Comparison of ENCODE assay signal across 28 cellular contexts in genomic region chr19:45070861-45071544, GRCh38. TPM values are rescaled to one million over a fixed set of nuclear protein-coding genes. Genes with fewer than 3 reads are reported as not detected.
DNase-seq lines count a peak whose midpoint lies in the region; ATAC-seq and TF ChIP-seq lines count a peak whose summit lies in the region.
"Had no signal": no experiment of that assay in that cellular context is flagged by ENCODE, and none has a peak within 500 bp of the region (broad histone marks: within the 10 kb centered on the region; RNA-seq: fewer than 3 reads in every experiment).

No MANE protein-coding gene starts in this region.

- CTCF ChIA-PET in GM10248 (lab: Yijun Ruan, JAX) = no interaction called here

- DNase-seq in activated naive CD4-positive, alpha-beta T cell treated with anti-CD3 and anti-CD28 coated beads, Interleukin-2, amount 50 U/mL, for 72 hours (ENCODE audit: low spot score in 2 of 2) = no peak
- DNase-seq in activated naive CD4-positive, alpha-beta T cell treated with anti-CD3 and anti-CD28 coated beads, Interleukin-2, amount 50 U/mL, for 16 hours = no peak
- DNase-seq in Karpas-422 (peak; percentile 60), GM10248 (ENCODE audit: extremely low spot score) (no peak)
- no peak for DNase-seq in stimulated activated naive B cell treated with anti-CD40 and anti-IgM and Interleukin-4, amounts not matched to agents 10 μg/mL and 1 μg/mL and 100 μg/mL, for 72 hours
- DNase-seq: activated CD4-positive, alpha-beta T cell treated with anti-CD3 and anti-CD28 coated beads for 4 hours; activated gamma-delta T cell; activated naive CD8-positive, alpha-beta T cell treated with anti-CD3 and anti-CD28 coated beads, Interleukin-2, amount 50 U/mL, for 24 hours; activated T-cell treated with anti-CD3 and anti-CD28 coated beads for 4 hours; Caco-2; cerebellar nuclear complex; DMS79 treated with DMSO at 0.1 percent for 48 hours; left ventricle myocardium superior; midbrain; natural killer cell; NCI-H1105 treated with DMSO at 0.1 percent for 48 hours; NCI-H1930; NCI-H524 treated with DMSO at 0.1 percent for 48 hours; retina; small intestine; stimulated activated naive CD8-positive, alpha-beta T cell treated with anti-CD3 and anti-CD28 coated beads, Interleukin-15, amount 100 ng/mL, for 72 hours; T-helper 2 cell; trophoblast cell had no signal

- peaks cover 9% of the 10 kb centered on the region for H3K36me3 ChIP-seq in Karpas-422 (ENCODE audit: insufficient read depth, low read length)

- H3K4me1 Mint-ChIP-seq in stimulated activated naive B cell treated with anti-CD40 and anti-IgM and Interleukin-4, amounts not matched to agents 10 μg/mL and 1 μg/mL and 100 μg/mL, for 72 hours = peaks cover 16 to 48% of the 10 kb centered on the region in 2 donors

- H2AFZ ChIP-seq in Karpas-422 (ENCODE audit: low read length) = no peak overlapping the region

- no peak overlapping the region for H3K4me2 ChIP-seq in Karpas-422 (ENCODE audit: low read depth, low read length, poor library complexity, severe bottlenecking)

- TF ChIP-seq CTCF in GM10248 (IDR thresholded peaks at IDR 0.05; ENCODE audit: control extremely low read depth, extremely low read depth, low read depth, missing control alignments) = no peak

- no peak overlapping the region for H3K4me3 ChIP-seq in Karpas-422 (ENCODE audit: low read length)

- POLR2A ChIA-PET in GM10248 (lab: Yijun Ruan, JAX) = no interaction called here

- no peaks in the 10 kb centered on the region for H3K9me2 ChIP-seq in Karpas-422 (replicated peaks; ENCODE audit: insufficient read depth, low read length)

- no peaks in the 10 kb centered on the region for H3K27me3 ChIP-seq in Karpas-422 (ENCODE audit: low read length)

- H3K9me3 ChIP-seq in Karpas-422 (ENCODE audit: low read length) = no peaks in the 10 kb centered on the region
- H3K9me3 ChIP-seq: Caco-2 had no signal

- no peak overlapping the region for H3K4me3 Mint-ChIP-seq in stimulated activated naive B cell treated with anti-CD40 and anti-IgM and Interleukin-4, amounts not matched to agents 10 μg/mL and 1 μg/mL and 100 μg/mL, for 72 hours
- H3K4me3 Mint-ChIP-seq: activated naive CD8-positive, alpha-beta T cell treated with anti-CD3 and anti-CD28 coated beads, Interleukin-2, amount 50 U/mL, for 24 hours; natural killer cell; stimulated activated naive CD8-positive, alpha-beta T cell treated with anti-CD3 and anti-CD28 coated beads, Interleukin-15, amount 100 ng/mL, for 72 hours had no signal

- peaks cover 39% of the 10 kb centered on the region for H3K4me1 ChIP-seq in Karpas-422 (ENCODE audit: low read length)

- H3K9ac ChIP-seq in Karpas-422 (ENCODE audit: low read length) = peak overlapping the region; percentile 4; the same call in 1 of the 2 replicates

- H3K79me2 ChIP-seq in Karpas-422 (ENCODE audit: low read length) = peaks cover 18% of the 10 kb centered on the region

- H3K27me3 Mint-ChIP-seq in stimulated activated naive B cell treated with anti-CD40 and anti-IgM and Interleukin-4, amounts not matched to agents 10 μg/mL and 1 μg/mL and 100 μg/mL, for 72 hours = no peaks in the 10 kb centered on the region
- H3K27me3 Mint-ChIP-seq: activated naive CD8-positive, alpha-beta T cell treated with anti-CD3 and anti-CD28 coated beads, Interleukin-2, amount 50 U/mL, for 24 hours; stimulated activated naive CD8-positive, alpha-beta T cell treated with anti-CD3 and anti-CD28 coated beads, Interleukin-15, amount 100 ng/mL, for 72 hours had no signal

- peaks cover 48% of the 10 kb centered on the region for H4K20me1 ChIP-seq in Karpas-422 (ENCODE audit: insufficient read depth, low read depth, low read length)

- no peak for ATAC-seq in activated naive CD4-positive, alpha-beta T cell treated with anti-CD3 and anti-CD28 coated beads, Interleukin-2, amount 50 U/mL, for 72 hours
- ATAC-seq in esophagus mucosa (peak; percentile 58), HG02970 (IDR thresholded peaks at IDR 0.05; ENCODE audit: low FRiP score, unreplicated experiment) (no peak), GM18858 (IDR thresholded peaks at IDR 0.05; ENCODE audit: unreplicated experiment) (no peak)
- no peak for ATAC-seq in stimulated activated naive B cell treated with anti-CD40 and anti-IgM and Interleukin-4, amounts not matched to agents 10 μg/mL and 1 μg/mL and 100 μg/mL, for 72 hours (replicated peaks)
- ATAC-seq: activated naive CD8-positive, alpha-beta T cell treated with anti-CD3 and anti-CD28 coated beads, Interleukin-2, amount 50 U/mL, for 24 hours; left ventricle myocardium superior; natural killer cell; stimulated activated naive CD8-positive, alpha-beta T cell treated with anti-CD3 and anti-CD28 coated beads, Interleukin-15, amount 100 ng/mL, for 72 hours had no signal

- H3K9me3 Mint-ChIP-seq in activated naive CD4-positive, alpha-beta T cell treated with anti-CD3 and anti-CD28 coated beads, Interleukin-2, amount 50 U/mL, for 72 hours = no peaks in the 10 kb centered on the region
- H3K9me3 Mint-ChIP-seq in stimulated activated naive B cell treated with anti-CD40 and anti-IgM and Interleukin-4, amounts not matched to agents 10 μg/mL and 1 μg/mL and 100 μg/mL, for 72 hours = no peaks in the 10 kb centered on the region
- H3K9me3 Mint-ChIP-seq: activated naive CD8-positive, alpha-beta T cell treated with anti-CD3 and anti-CD28 coated beads, Interleukin-2, amount 50 U/mL, for 24 hours; natural killer cell; stimulated activated naive CD8-positive, alpha-beta T cell treated with anti-CD3 and anti-CD28 coated beads, Interleukin-15, amount 100 ng/mL, for 72 hours had no signal

- peaks cover 0 to 6% of the 10 kb centered on the region in 2 donors for H3K36me3 Mint-ChIP-seq in activated naive CD4-positive, alpha-beta T cell treated with anti-CD3 and anti-CD28 coated beads, Interleukin-2, amount 50 U/mL, for 72 hours
- H3K36me3 Mint-ChIP-seq in stimulated activated naive B cell treated with anti-CD40 and anti-IgM and Interleukin-4, amounts not matched to agents 10 μg/mL and 1 μg/mL and 100 μg/mL, for 72 hours = peaks cover 41 to 62% of the 10 kb centered on the region in 2 donors
- H3K36me3 Mint-ChIP-seq: natural killer cell had no signal

- peak overlapping the region; percentile 7 to 41 for H3K27ac Mint-ChIP-seq in activated naive CD4-positive, alpha-beta T cell treated with anti-CD3 and anti-CD28 coated beads, Interleukin-2, amount 50 U/mL, for 72 hours
- peak overlapping the region; percentile 79 for H3K27ac Mint-ChIP-seq in stimulated activated naive B cell treated with anti-CD40 and anti-IgM and Interleukin-4, amounts not matched to agents 10 μg/mL and 1 μg/mL and 100 μg/mL, for 72 hours
- H3K27ac Mint-ChIP-seq: activated naive CD8-positive, alpha-beta T cell treated with anti-CD3 and anti-CD28 coated beads, Interleukin-2, amount 50 U/mL, for 24 hours had no signal

- H3K27ac ChIP-seq in Karpas-422 (ENCODE audit: low read length) = peak overlapping the region; percentile 61

RNA-seq across cellular contexts. Expression of gene ZNF296, which starts 5.3 kb away (rescaled TPM):
- 1 to 10 TPM; 2.3 to 6.7 TPM for total RNA-seq in activated naive CD4-positive, alpha-beta T cell treated with anti-CD3 and anti-CD28 coated beads, Interleukin-2, amount 50 U/mL, for 72 hours
- 3.9 and 4.7 TPM in 2 replicates for total RNA-seq in Karpas-422 (2014; rRNA removed; shearing (Covaris generic); ENCODE audit: low replicate concordance)
- 8.1 TPM for total RNA-seq in esophagus mucosa
- total RNA-seq: H4, M059J had no signal

RNA-seq across cellular contexts. Expression of gene GEMIN7, which starts 8.1 kb away (rescaled TPM):
- 10 to 100 TPM in 1 of 2 donors, 1 to 10 TPM in 1; 8.3 to 54.3 TPM for total RNA-seq in activated naive CD4-positive, alpha-beta T cell treated with anti-CD3 and anti-CD28 coated beads, Interleukin-2, amount 50 U/mL, for 72 hours
- total RNA-seq in Karpas-422 (2014; rRNA removed; shearing (Covaris generic); ENCODE audit: low replicate concordance) = 85.2 and 91.1 TPM in 2 replicates
- 18.7 TPM for total RNA-seq in esophagus mucosa

RNA-seq across cellular contexts. Expression of gene PPP1R37, which starts 22.0 kb away (rescaled TPM):
- 10 to 100 TPM; 12.4 to 18.3 TPM for total RNA-seq in activated naive CD4-positive, alpha-beta T cell treated with anti-CD3 and anti-CD28 coated beads, Interleukin-2, amount 50 U/mL, for 72 hours
- 8.0 and 21.0 TPM in 2 replicates for total RNA-seq in Karpas-422 (2014; rRNA removed; shearing (Covaris generic); ENCODE audit: low replicate concordance)
- total RNA-seq in esophagus mucosa = 24.2 TPM

RNA-seq across cellular contexts. Expression of gene CLASRP, which starts 32.2 kb away (rescaled TPM):
- 100 to 1,000 TPM; 115 to 133 TPM for total RNA-seq in activated naive CD4-positive, alpha-beta T cell treated with anti-CD3 and anti-CD28 coated beads, Interleukin-2, amount 50 U/mL, for 72 hours
- 22.7 and 41.9 TPM in 2 replicates for total RNA-seq in Karpas-422 (2014; rRNA removed; shearing (Covaris generic); ENCODE audit: low replicate concordance)
- total RNA-seq in esophagus mucosa = 30.8 TPM
